Comparison of ENCODE assay signal across 8 cellular contexts in the genomic region with DNA sequence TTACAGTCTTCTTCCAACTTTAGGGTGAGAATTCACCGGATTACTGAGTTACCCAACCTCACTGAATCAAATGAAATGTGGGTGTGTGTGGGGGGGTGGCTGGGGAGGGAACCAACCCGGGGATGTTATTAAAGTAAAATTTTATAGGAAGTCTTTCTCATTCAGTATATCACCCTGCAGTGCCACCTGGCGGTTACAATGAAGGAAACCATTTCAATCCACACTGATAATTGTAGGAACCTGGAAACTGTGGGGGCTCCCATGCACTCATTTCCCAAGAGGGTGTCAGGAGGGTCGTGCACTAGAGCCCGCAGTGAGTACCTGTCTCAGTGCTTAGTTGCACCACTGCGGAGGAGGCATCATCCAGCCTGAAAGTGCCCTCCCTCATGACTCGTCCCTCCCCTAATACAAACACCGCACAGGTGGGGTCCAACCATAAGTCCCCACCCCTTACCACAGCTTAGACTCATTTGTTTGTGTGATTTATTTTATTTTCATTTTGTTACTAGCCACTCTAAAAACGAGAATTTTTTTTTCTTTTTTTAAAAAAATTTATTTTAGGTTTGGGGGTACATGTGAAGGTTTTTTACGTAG. TPM values are rescaled to one million over a fixed set of nuclear protein-coding genes. Genes with fewer than 3 reads are reported as not detected.
A peak's percentile ranks its signal among the peaks of the same experiment; 100 is the strongest.
DNase-seq lines count a peak whose midpoint lies in the region; ATAC-seq and TF ChIP-seq lines count a peak whose summit lies in the region.

No MANE protein-coding gene starts in this region.

- H3K27me3 ChIP-seq in CD4-positive, alpha-beta memory T cell (ENCODE audit: insufficient read depth, low read length) = no peaks in the 10 kb centered on the region
- peaks cover 33% of the 10 kb centered on the region for H3K27me3 ChIP-seq in adipocyte (replicated peaks; ENCODE audit: control insufficient read depth, insufficient read depth, low read length)
- H3K27me3 ChIP-seq in smooth muscle cell (ENCODE audit: low read depth) = no peaks in the 10 kb centered on the region

- H3K27ac ChIP-seq in CD4-positive, alpha-beta memory T cell (ENCODE audit: low read depth, low read length) = no peak overlapping the region
- H3K27ac ChIP-seq in smooth muscle cell (ENCODE audit: low read depth) = no peak overlapping the region

- H3K4me1 ChIP-seq in CD4-positive, alpha-beta memory T cell (ENCODE audit: insufficient read depth, low read length) = no peaks in the 10 kb centered on the region
- H3K4me1 ChIP-seq in adipocyte (ENCODE audit: control insufficient read depth, insufficient read depth, low read length) = peaks cover 14% of the 10 kb centered on the region
- no peaks in the 10 kb centered on the region for H3K4me1 ChIP-seq in smooth muscle cell (ENCODE audit: low read depth)

- intact Hi-C loops in CD4-positive, alpha-beta memory T cell (cut with micrococcal nuclease) = no loop called here
- intact Hi-C loops in left ventricle myocardium superior (cut with micrococcal nuclease) = loop anchor here (2.0 kb wide), 1 partner anchor 197 kb away; no protein-coding TSS in a partner anchor

- H3K4me3 Mint-ChIP-seq in CD4-positive, alpha-beta memory T cell = no peak overlapping the region

- H3K36me3 ChIP-seq in CD4-positive, alpha-beta memory T cell (ENCODE audit: insufficient read depth, low read length) = no peaks in the 10 kb centered on the region
- H3K36me3 ChIP-seq in adipocyte (ENCODE audit: control insufficient read depth, insufficient read depth, low read length, severe bottlenecking) (no peaks in the 10 kb centered on the region), smooth muscle cell (ENCODE audit: low read depth) (no peaks in the 10 kb centered on the region)

- H2AFZ ChIP-seq in smooth muscle cell (ENCODE audit: low read depth) = no peak overlapping the region

- no peaks in the 10 kb centered on the region for H3K9me3 ChIP-seq in CD4-positive, alpha-beta memory T cell (ENCODE audit: control insufficient read depth in 1 of 2, low read length in 2 of 2)
- H3K9me3 ChIP-seq in adipocyte (ENCODE audit: control insufficient read depth, low read length) (no peaks in the 10 kb centered on the region), smooth muscle cell (replicated peaks; ENCODE audit: low read depth) (no peaks in the 10 kb centered on the region)

- no peaks in the 10 kb centered on the region for H3K79me2 ChIP-seq in smooth muscle cell (ENCODE audit: low read depth)

- no peaks in the 10 kb centered on the region for H3F3A ChIP-seq in smooth muscle cell (ENCODE audit: low read depth)

- ATAC-seq in left ventricle myocardium superior (peak; percentile 43), GM21381 (IDR thresholded peaks at IDR 0.05; ENCODE audit: unreplicated experiment) (no peak)

- H3K4me2 ChIP-seq in smooth muscle cell = no peak overlapping the region

- DNase-seq in CD4-positive, alpha-beta memory T cell = peak in 3 of 5 donors; percentile 2 to 33 (median 3)
- no peak for DNase-seq in HFF-Myc (ENCODE audit: extremely low read depth, low read depth)
- DNase-seq in OCI-M2 (lab: John Stamatoyannopoulos, UW; ENCODE audit: unreplicated experiment) = peak; percentile 14
- peak; percentile 82 for DNase-seq in adipocyte (ENCODE audit: low read depth)
- DNase-seq in left ventricle myocardium superior = peak; percentile 41
- DNase-seq in smooth muscle cell (lab: John Stamatoyannopoulos, UW; ENCODE audit: unreplicated experiment) = peak; percentile 4
- no peak for DNase-seq in middle frontal gyrus (ENCODE audit: extremely low spot score, low spot score)

- H4K20me1 ChIP-seq in smooth muscle cell (ENCODE audit: low read depth) = no peaks in the 10 kb centered on the region

- H3K9ac ChIP-seq in adipocyte (ENCODE audit: low read length) = no peak overlapping the region
- no peak overlapping the region for H3K9ac ChIP-seq in smooth muscle cell (ENCODE audit: low read depth)

- H3K27ac Mint-ChIP-seq in CD4-positive, alpha-beta memory T cell = no peak overlapping the region

- H3K36me3 Mint-ChIP-seq in CD4-positive, alpha-beta memory T cell = no peaks in the 10 kb centered on the region

- H3K9me3 Mint-ChIP-seq in CD4-positive, alpha-beta memory T cell = no peaks in the 10 kb centered on the region

- no peak overlapping the region for H3K4me3 ChIP-seq in CD4-positive, alpha-beta memory T cell (ENCODE audit: low read length in 2 of 2)
- H3K4me3 ChIP-seq in HFF-Myc (replicated peaks; ENCODE audit: low read depth, low read length) = no peak overlapping the region
- H3K4me3 ChIP-seq in adipocyte (ENCODE audit: low read length) = no peak overlapping the region
- H3K4me3 ChIP-seq in smooth muscle cell = no peak overlapping the region

- CTCF ChIA-PET in CD4-positive, alpha-beta memory T cell (lab: Charles Lee; ENCODE audit: partially characterized antibody) = interaction anchor here (1.2 to 1.7 kb wide), 4 partner anchors 8 to 198 kb away, joined by 4 to 8 read pairs (median 5); no protein-coding TSS in a partner anchor

- no peaks in the 10 kb centered on the region for H3K4me1 Mint-ChIP-seq in CD4-positive, alpha-beta memory T cell

- H3K27me3 Mint-ChIP-seq in CD4-positive, alpha-beta memory T cell = peaks cover 4% of the 10 kb centered on the region in 2 donors

- POLR2A ChIA-PET in CD4-positive, alpha-beta memory T cell (lab: Charles Lee; ENCODE audit: partially characterized antibody) = no interaction called here

- TF ChIP-seq CTCF in HFF-Myc (IDR thresholded peaks at IDR 0.05; ENCODE audit: low read depth, low read length, missing control alignments) (peak; percentile 48), smooth muscle cell (IDR thresholded peaks at IDR 0.05; ENCODE audit: borderline replicate concordance, insufficient read depth, poor library complexity, severe bottlenecking) (peak; percentile 65)

- 37% methylated on average over 10 of the region's 10 CpGs for WGBS in smooth muscle cell (ENCODE audit: low lambda C conversion rate)

RNA-seq across cellular contexts. Expression of a gene that starts 29.1 kb away (rescaled TPM):
- total RNA-seq in CD4-positive, alpha-beta memory T cell = not detected
- not detected for polyA plus RNA-seq in CD4-positive, alpha-beta memory T cell
- total RNA-seq in left ventricle myocardium superior (4.1 TPM), smooth muscle cell (0.36 and 0.63 TPM in 2 replicates)
- polyA plus RNA-seq in smooth muscle cell = 0.30 and 0.99 TPM in 2 replicates

Comparison
In these comparisons a context has a peak if more than half of its experiments do, and no peak if none do; other contexts are left out.
1. DNase-seq: peak in CD4-positive, alpha-beta memory T cell (3 of 5), OCI-M2 (single experiment), adipocyte (single experiment), left ventricle myocardium superior (single experiment) and smooth muscle cell (single experiment); none in HFF-Myc (single experiment) and middle frontal gyrus (single experiment).